In genomic region chr20:34711813-34712430, GRCh38 we compare ENCODE assay signal across 14 cellular contexts. TPM values are rescaled to one million over a fixed set of nuclear protein-coding genes. Genes with fewer than 3 reads are reported as not detected.
DNase-seq lines count a peak whose midpoint lies in the region; ATAC-seq, FAIRE-seq and TF ChIP-seq lines count a peak whose summit lies in the region.
"Had no signal": no experiment of that assay in that cellular context is flagged by ENCODE, and none has a peak within 500 bp of the region (broad histone marks: within the 10 kb centered on the region; RNA-seq: fewer than 3 reads in every experiment).

No MANE protein-coding gene starts in this region.

- H3K9ac ChIP-seq in IMR-90 (ENCODE audit: low read depth, low read length) (no peak overlapping the region), K562 (ENCODE audit: insufficient read depth in 1 of 2, low read depth in 2 of 2, low read length in 2 of 2) (no peak overlapping the region; a peak in 1 of 4 replicates)

- TF ChIP-seq RAD21 in IMR-90 (IDR thresholded peaks at IDR 0.05; ENCODE audit: low read length), result no peak
- TF ChIP-seq RAD21 in K562 (CRISPR knock-in tag; conservative IDR thresholded peaks at IDR 0.05 in 1 of 2, IDR thresholded peaks at IDR 0.05 in 1 of 2), result no peak

- BruUV-seq in IMR-90 (replicated peaks; lab: Mats Ljungman, UMichigan) (no TSS peak), K562 (replicated peaks; lab: Mats Ljungman, UMichigan) (no TSS peak)

- no peak overlapping the region for H2BK20ac ChIP-seq in IMR-90 (ENCODE audit: low read depth, low read length)

- no CpG with 5 or more reads among the region's 3 CpGs for WGBS in IMR-90 (ENCODE audit: extremely low coverage in 2 of 2, insufficient read length in 1 of 2), 2 experiments
- 72% methylated on average over 3 of the region's 3 CpGs for WGBS in K562 (ENCODE audit: insufficient coverage, low coverage, missing lambda C conversion rate)
- 92 to 97% methylated on average over 3 of the region's 3 CpGs for WGBS in esophagus squamous epithelium, 2 donors

- dilution Hi-C loops in IMR-90 (cut with HindIII; ENCODE audit: low sequenced_read_pairs, unreplicated experiment), result no loop called here

- peaks cover 30% of the 10 kb centered on the region for H3K9me1 ChIP-seq in IMR-90 (ENCODE audit: insufficient read depth, low read length)
- no peaks in the 10 kb centered on the region for H3K9me1 ChIP-seq in K562 (ENCODE audit: control insufficient read depth, insufficient read depth, low read length)

- ATAC-seq in CD4-positive, alpha-beta T cell (ENCODE audit: poor library complexity), result no peak
- ATAC-seq in IMR-90 (ENCODE audit: low read depth) (no peak), K562 (no peak), lower lobe of right lung (no peak)

- POLR2A ChIA-PET in CD4-positive, alpha-beta T cell (lab: Charles Lee), result no interaction called here
- POLR2A ChIA-PET in IMR-90 (lab: Charles Lee; ENCODE audit: unreplicated experiment), result no interaction called here
- POLR2A ChIA-PET in K562 (lab: Yijun Ruan, JAX), result interaction anchor here (0.6 to 1.1 kb wide), 2 partner anchors 13 to 47 kb away, joined by 3 read pairs; no protein-coding TSS in a partner anchor

- H3K4me3 ChIP-seq in IMR-90 (ENCODE audit: insufficient read depth, low read depth, low read length), result no peak overlapping the region
- H3K4me3 ChIP-seq in K562, result no peak overlapping the region
- no peak overlapping the region for H3K4me3 ChIP-seq in osteoblast (ENCODE audit: insufficient read depth, low read length)
- H3K4me3 ChIP-seq in esophagus squamous epithelium, result no peak overlapping the region
- no peak overlapping the region for H3K4me3 ChIP-seq in lower lobe of right lung

- H3K79me1 ChIP-seq in IMR-90 (ENCODE audit: low read depth in 1 of 2, low read length in 2 of 2), result peaks cover 0 to 54% of the 10 kb centered on the region in 2 experiments; a peak in 2 of 4 replicates

- peak overlapping the region; percentile 7; the same call in 1 of the 2 replicates for H2AK5ac ChIP-seq in IMR-90 (ENCODE audit: low read depth, low read length)

- no peak overlapping the region for H4K91ac ChIP-seq in IMR-90 (ENCODE audit: insufficient read depth, low read depth, low read length)

- no peaks in the 10 kb centered on the region for H3K9me3 Mint-ChIP-seq in CD4-positive, alpha-beta T cell

- no peak overlapping the region for H3K27ac ChIP-seq in CD4-positive, alpha-beta T cell (ENCODE audit: low read depth, low read length)
- H3K27ac ChIP-seq in IMR-90 (ENCODE audit: insufficient read depth, low read length) (no peak overlapping the region), K562 (ENCODE audit: extremely low read depth, low read depth, low read length) (no peak overlapping the region), osteoblast (ENCODE audit: low read depth, low read length) (no peak overlapping the region), esophagus squamous epithelium (no peak overlapping the region), lower lobe of right lung (no peak overlapping the region)

- no peak overlapping the region for H3K18ac ChIP-seq in IMR-90 (ENCODE audit: low read depth, low read length)

- H4K20me1 ChIP-seq in IMR-90 (ENCODE audit: insufficient read depth, low read length) (peaks cover 24% of the 10 kb centered on the region; the same call in 1 of the 2 replicates), K562 (replicated peaks; ENCODE audit: control insufficient read depth, insufficient read depth, low read length) (0 out of 2 replicates have a peak, but pooled peaks cover 2% of the 10 kb centered on the region), osteoblast (ENCODE audit: insufficient read depth, low read length) (peaks cover 14% of the 10 kb centered on the region)

- H3K79me2 ChIP-seq in K562 (ENCODE audit: control insufficient read depth, insufficient read depth, low read length), result no peaks in the 10 kb centered on the region
- H3K79me2 ChIP-seq in osteoblast (ENCODE audit: insufficient read depth, low read length), result no peaks in the 10 kb centered on the region

- no peak overlapping the region for H3K4me2 ChIP-seq in IMR-90 (ENCODE audit: low read depth, low read length)
- no peak overlapping the region for H3K4me2 ChIP-seq in K562 (ENCODE audit: insufficient read depth, low read length)
- H3K4me2 ChIP-seq in osteoblast (ENCODE audit: insufficient read depth, low read length), result no peak overlapping the region

- H2BK5ac ChIP-seq in IMR-90 (ENCODE audit: low read depth, low read length, poor library complexity, severe bottlenecking), result no peak overlapping the region

- CTCF ChIA-PET in CD4-positive, alpha-beta T cell (lab: Charles Lee), result no interaction called here
- CTCF ChIA-PET in IMR-90 (lab: Yijun Ruan, JAX), result no interaction called here
- CTCF ChIA-PET in K562 (lab: Yijun Ruan, JAX; ENCODE audit: low intra/inter-chr PET ratio), result interaction anchor here (0.7 kb wide), 1 partner anchor 33 kb away, joined by 3 read pairs; no protein-coding TSS in a partner anchor

- H3K27ac Mint-ChIP-seq in CD4-positive, alpha-beta T cell, result peak overlapping the region; percentile 94

- H3K4ac ChIP-seq in IMR-90 (ENCODE audit: low read depth, low read length), result 0 out of 2 replicates have a peak overlapping the region, but pooled peaks have one; percentile 12

- H3K36me3 ChIP-seq in IMR-90 (ENCODE audit: control insufficient read depth, insufficient read depth, low read length) (peaks cover 25% of the 10 kb centered on the region), K562 (ENCODE audit: control insufficient read depth, insufficient read depth, low read length) (peaks cover 13% of the 10 kb centered on the region; the same call in 2 of the 3 replicates), osteoblast (ENCODE audit: insufficient read depth, low read length) (peaks cover 19% of the 10 kb centered on the region), esophagus squamous epithelium (peaks cover 0 to 59% (median 0%) of the 10 kb centered on the region in 3 donors), lower lobe of right lung (peaks cover 43% of the 10 kb centered on the region)

- peaks cover 21% of the 10 kb centered on the region for H3K4me1 Mint-ChIP-seq in CD4-positive, alpha-beta T cell (ENCODE audit: low read depth)

- H2AFZ ChIP-seq in IMR-90 (replicated peaks; ENCODE audit: low read length, poor library complexity), result no peak overlapping the region
- H2AFZ ChIP-seq in K562 (ENCODE audit: low read depth, low read length), result no peak overlapping the region
- H2AFZ ChIP-seq in osteoblast (ENCODE audit: low read length), result no peak overlapping the region

- TF ChIP-seq EP300 in K562 (IDR thresholded peaks at IDR 0.05; ENCODE audit: low read length), result no peak

- TF ChIP-seq POLR2A in IMR-90 (IDR thresholded peaks at IDR 0.05; ENCODE audit: low read depth, low read length), result no peak
- TF ChIP-seq POLR2A in K562 (conservative IDR thresholded peaks at IDR 0.05), result no peak
- no peak for TF ChIP-seq POLR2A in esophagus squamous epithelium (IDR thresholded peaks at IDR 0.05)

- peak overlapping the region; percentile 95 for H3K4me3 Mint-ChIP-seq in CD4-positive, alpha-beta T cell

- TF ChIP-seq CTCF in CD4-positive, alpha-beta T cell (IDR thresholded peaks at IDR 0.05), result no peak
- TF ChIP-seq CTCF in IMR-90 (conservative IDR thresholded peaks at IDR 0.05; ENCODE audit: low read depth, low read length) (no peak), K562 (IDR thresholded peaks at IDR 0.05 in 2 of 3, conservative IDR thresholded peaks at IDR 0.05 in 1 of 3; ENCODE audit: insufficient read depth in 2 of 3, low read depth in 1 of 3, low read length in 3 of 3) (no peak), osteoblast (IDR thresholded peaks at IDR 0.05; ENCODE audit: extremely low read depth, low read depth, low read length) (no peak), esophagus squamous epithelium (IDR thresholded peaks at IDR 0.05) (no peak), lower lobe of right lung (IDR thresholded peaks at IDR 0.05) (no peak)

- in situ Hi-C loops in IMR-90 (cut with MboI; ENCODE audit: low sequenced_read_pairs), result loop anchor here (10.0 kb wide), 1 partner anchor 407 kb away; the partner anchor contains the start of gene AHCY
- in situ Hi-C loops in K562 (cut with MboI), result no loop called here

- 0 out of 2 replicates have a peak overlapping the region, but pooled peaks have one; percentile 10 for H2BK120ac ChIP-seq in IMR-90 (ENCODE audit: low read depth, low read length)

- 0 out of 2 replicates have a peak overlapping the region, but pooled peaks have one; percentile 29 for H3K23ac ChIP-seq in IMR-90 (ENCODE audit: low read depth, low read length)

- H3K27me3 Mint-ChIP-seq in CD4-positive, alpha-beta T cell, result no peaks in the 10 kb centered on the region

- FAIRE-seq in K562 (lab: Jason Lieb, UNC), result no peak
- FAIRE-seq: H54 had no signal

- H2BK15ac ChIP-seq in IMR-90 (ENCODE audit: low read depth, low read length), result no peak overlapping the region

- peaks cover 33% of the 10 kb centered on the region for H3K36me3 Mint-ChIP-seq in CD4-positive, alpha-beta T cell (ENCODE audit: low read depth)

- H4K8ac ChIP-seq in IMR-90 (ENCODE audit: low read depth in 2 of 2, low read length in 2 of 2), result no peak overlapping the region

- no peaks in the 10 kb centered on the region for H3K27me3 ChIP-seq in CD4-positive, alpha-beta T cell (ENCODE audit: control insufficient read depth, insufficient read depth, low read length)
- H3K27me3 ChIP-seq in IMR-90 (ENCODE audit: control insufficient read depth, insufficient read depth, low read length) (no peaks in the 10 kb centered on the region), K562 (ENCODE audit: control insufficient read depth in 2 of 2, insufficient read depth in 2 of 2, low read length in 2 of 2) (no peaks in the 10 kb centered on the region), osteoblast (ENCODE audit: insufficient read depth, low read length) (no peaks in the 10 kb centered on the region), esophagus squamous epithelium (no peaks in the 10 kb centered on the region), lower lobe of right lung (ENCODE audit: low read depth) (no peaks in the 10 kb centered on the region)
- H3K27me3 ChIP-seq: BE2C had no signal

- no peaks in the 10 kb centered on the region for H3K9me3 ChIP-seq in CD4-positive, alpha-beta T cell (ENCODE audit: control insufficient read depth, low read length)
- H3K9me3 ChIP-seq in IMR-90 (ENCODE audit: control insufficient read depth, insufficient read depth, low read length), result no peaks in the 10 kb centered on the region
- H3K9me3 ChIP-seq in K562 (replicated peaks; ENCODE audit: control insufficient read depth, insufficient read depth, low read depth, low read length), result no peaks in the 10 kb centered on the region
- H3K9me3 ChIP-seq in osteoblast (ENCODE audit: low read depth, low read length), result no peaks in the 10 kb centered on the region
- no peaks in the 10 kb centered on the region for H3K9me3 ChIP-seq in esophagus squamous epithelium
- H3K9me3 ChIP-seq in lower lobe of right lung, result no peaks in the 10 kb centered on the region
- H3K9me3 ChIP-seq: BE2C had no signal

- H3K4me1 ChIP-seq in IMR-90 (ENCODE audit: control insufficient read depth, insufficient read depth, low read length) (peaks cover 18% of the 10 kb centered on the region), K562 (replicated peaks in 1 of 2; ENCODE audit: control insufficient read depth in 2 of 2, insufficient read depth in 2 of 2, low read length in 2 of 2) (peaks cover 32 to 37% of the 10 kb centered on the region in 2 experiments), osteoblast (ENCODE audit: insufficient read depth, low read length) (peaks cover 32% of the 10 kb centered on the region), esophagus squamous epithelium (peaks cover 6 to 45% (median 6%) of the 10 kb centered on the region in 3 donors), lower lobe of right lung (peaks cover 14% of the 10 kb centered on the region)

- no peak overlapping the region for H3K56ac ChIP-seq in IMR-90 (ENCODE audit: extremely low read depth, insufficient read depth, low read length)

- no peak for DNase-seq in CD4-positive, alpha-beta T cell
- DNase-seq in IMR-90, result no peak
- DNase-seq in K562 (ENCODE audit: extremely low read depth in 1 of 4, low spot score in 3 of 4), result no peak
- DNase-seq in osteoblast (ENCODE audit: insufficient read length, low spot score, missing footprints), result peak; percentile 78
- DNase-seq in esophagus squamous epithelium (lab: John Stamatoyannopoulos, UW), result no peak
- no peak for DNase-seq in lower lobe of right lung
- DNase-seq in NCI-H2196 treated with DMSO at 0.1 percent for 48 hours (lab: John Stamatoyannopoulos, UW; ENCODE audit: unreplicated experiment), result no peak
- DNase-seq: BE2C, DMS79, KG1, NCI-H187, NCI-H345, NCI-H524 treated with DMSO at 0.1 percent for 48 hours had no signal

- H4K5ac ChIP-seq in IMR-90 (ENCODE audit: low read depth, low read length), result no peak overlapping the region

- H3K14ac ChIP-seq in IMR-90 (replicated peaks; ENCODE audit: low read depth, low read length), result no peak overlapping the region

- intact Hi-C loops in CD4-positive, alpha-beta T cell (cut with DNase I, micrococcal nuclease), result no loop called here
- intact Hi-C loops in IMR-90 (cut with micrococcal nuclease), result no loop called here
- intact Hi-C loops in K562 (cut with micrococcal nuclease), result loop anchor here (5.0 kb wide), 1 partner anchor 55 kb away; no protein-coding TSS in a partner anchor
- intact Hi-C loops in esophagus squamous epithelium (cut with DNase I), result no loop called here
- intact Hi-C loops in lower lobe of right lung (cut with DNase I), result no loop called here

- peak overlapping the region; percentile 26 for H2AK9ac ChIP-seq in IMR-90 (replicated peaks; ENCODE audit: low read depth, low read length, poor library complexity)

RNA-seq across cellular contexts. Expression of gene TP53INP2, which starts 7.8 kb away (rescaled TPM):
- total RNA-seq in CD4-positive, alpha-beta T cell, result 10 to 100 TPM; 65.8 to 72.7 TPM
- total RNA-seq in IMR-90 (2012; rRNA removed), result 1.1 and 1.3 TPM in 2 replicates
- polyA plus RNA-seq in IMR-90 (2012; rRNA removed), result 6.8 and 7.4 TPM in 2 replicates
- 4.7 and 5.8 TPM in 2 replicates for polyA plus RNA-seq in IMR-90 (2012; cell fraction: cytosol; rRNA removed)
- polyA plus RNA-seq in IMR-90 (2012; cell fraction: nucleus; rRNA removed; ENCODE audit: low replicate concordance), result 19.6 and 42.6 TPM in 2 replicates
- total RNA-seq in K562 (2011; cell fraction: chromatin; rRNA removed; ENCODE audit: low replicate concordance), result 3.4 and 4.9 TPM in 2 replicates
- 2.6 and 3.3 TPM in 2 replicates for total RNA-seq in K562 (2011; cell fraction: nucleolus; rRNA removed)
- total RNA-seq in K562 (2011; cell fraction: nucleoplasm; rRNA removed), result 5.6 and 10.4 TPM in 2 replicates
- 0.94 and 1.3 TPM in 2 replicates for total RNA-seq in K562 (2014; rRNA removed)
- 0.62 and 0.93 TPM in 2 replicates for total RNA-seq in K562 (2014; rRNA removed; fragmentation: Illumina TruSeq; extraction: Trizol)
- 0.43 and 0.64 TPM in 2 replicates for total RNA-seq in K562 (2015; rRNA removed; fragmentation: Illumina TruSeq; extraction: Trizol)
- total RNA-seq in K562 (2021), result 3.6 and 4.2 TPM in 2 replicates
- polyA plus RNA-seq in K562 (2011; rRNA removed), result 1.5 and 2.2 TPM in 2 replicates
- polyA plus RNA-seq in K562 (2011; cell fraction: cytosol; rRNA removed), result 1.7 and 2.3 TPM in 2 replicates
- 4.1 and 6.3 TPM in 2 replicates for polyA plus RNA-seq in K562 (2011; cell fraction: nucleus; rRNA removed)
- 5.1 and 5.8 TPM in 2 replicates for polyA plus RNA-seq in K562 (2012)
- 5.0 and 5.5 TPM in 2 replicates for polyA plus RNA-seq in K562 (2014; fragmentation: Illumina TruSeq; extraction: Trizol)
- polyA plus RNA-seq in K562 (2014; fragmentation: Nextera tagmentation; extraction: Ambion mirVana), result 1 to 10 TPM; 1.0 to 1.1 TPM
- polyA plus RNA-seq in K562 (2014; rRNA removed), result 1.4 and 2.1 TPM in 2 replicates
- 1.4 TPM in 2 replicates for polyA minus RNA-seq in K562 (2011; rRNA and poly(A)+ RNA removed)
- 1.8 and 1.9 TPM in 2 replicates for polyA minus RNA-seq in K562 (2011; cell fraction: cytosol; rRNA and poly(A)+ RNA removed)
- 1.1 and 1.5 TPM in 2 replicates for polyA minus RNA-seq in K562 (2011; cell fraction: nucleus; rRNA and poly(A)+ RNA removed)
- 7.7 and 8.0 TPM in 2 replicates for total RNA-seq in osteoblast
- total RNA-seq in esophagus squamous epithelium, result 10 to 100 TPM; 11.8 to 40.8 (median 36.2) TPM
- total RNA-seq in lower lobe of right lung, result 13.6 TPM

RNA-seq across cellular contexts. Expression of gene PIGU, which starts 35.0 kb away (rescaled TPM):
- 1 to 10 TPM; 4.6 to 5.5 TPM for total RNA-seq in CD4-positive, alpha-beta T cell
- total RNA-seq in IMR-90 (2012; rRNA removed) (11.1 and 16.1 TPM in 2 replicates), K562 (2014; rRNA removed) (14.9 and 19.9 TPM in 2 replicates), K562 (2014; rRNA removed; fragmentation: Illumina TruSeq; extraction: Trizol) (28.1 and 32.0 TPM in 2 replicates), K562 (2015; rRNA removed; fragmentation: Illumina TruSeq; extraction: Trizol) (32.1 and 32.4 TPM in 2 replicates), K562 (2021) (25.0 and 26.0 TPM in 2 replicates), osteoblast (8.3 and 9.0 TPM in 2 replicates), esophagus squamous epithelium (10 to 100 TPM; 14.8 to 27.1 (median 17.6) TPM), lower lobe of right lung (13.8 TPM)
- polyA plus RNA-seq in IMR-90 (2012; rRNA removed) (31.1 and 32.4 TPM in 2 replicates), K562 (2011; rRNA removed) (92.0 and 100 TPM in 2 replicates), K562 (2014; fragmentation: Illumina TruSeq; extraction: Trizol) (50.5 and 63.3 TPM in 2 replicates), K562 (2014; fragmentation: Nextera tagmentation; extraction: Ambion mirVana) (10 to 100 TPM in 1 of 2 experiments, 1 to 10 TPM in 1; 6.5 to 14.2 TPM), K562 (2014; rRNA removed) (28.9 and 37.2 TPM in 2 replicates)
- 18.5 and 21.3 TPM in 2 replicates for polyA plus RNA-seq in IMR-90 (2012; cell fraction: cytosol; rRNA removed)
- 9.5 and 16.5 TPM in 2 replicates for polyA plus RNA-seq in IMR-90 (2012; cell fraction: nucleus; rRNA removed; ENCODE audit: low replicate concordance)
- 104 and 126 TPM in 2 replicates for total RNA-seq in K562 (2011; cell fraction: chromatin; rRNA removed; ENCODE audit: low replicate concordance)
- total RNA-seq in K562 (2011; cell fraction: nucleolus; rRNA removed), result 77.5 and 77.6 TPM in 2 replicates
- 79.1 and 90.9 TPM in 2 replicates for total RNA-seq in K562 (2011; cell fraction: nucleoplasm; rRNA removed)
- polyA plus RNA-seq in K562 (2011; cell fraction: cytosol; rRNA removed), result 78.9 and 136 TPM in 2 replicates
- 39.0 and 68.4 TPM in 2 replicates for polyA plus RNA-seq in K562 (2011; cell fraction: nucleus; rRNA removed)
- polyA plus RNA-seq in K562 (2012), result 29.3 and 31.6 TPM in 2 replicates
- 77.8 and 84.0 TPM in 2 replicates for polyA minus RNA-seq in K562 (2011; rRNA and poly(A)+ RNA removed)
- polyA minus RNA-seq in K562 (2011; cell fraction: cytosol; rRNA and poly(A)+ RNA removed), result 28.4 and 29.1 TPM in 2 replicates
- polyA minus RNA-seq in K562 (2011; cell fraction: nucleus; rRNA and poly(A)+ RNA removed), result 10.9 and 24.0 TPM in 2 replicates
